ENCODE assay signal across 9 cellular contexts in the genomic region with DNA sequence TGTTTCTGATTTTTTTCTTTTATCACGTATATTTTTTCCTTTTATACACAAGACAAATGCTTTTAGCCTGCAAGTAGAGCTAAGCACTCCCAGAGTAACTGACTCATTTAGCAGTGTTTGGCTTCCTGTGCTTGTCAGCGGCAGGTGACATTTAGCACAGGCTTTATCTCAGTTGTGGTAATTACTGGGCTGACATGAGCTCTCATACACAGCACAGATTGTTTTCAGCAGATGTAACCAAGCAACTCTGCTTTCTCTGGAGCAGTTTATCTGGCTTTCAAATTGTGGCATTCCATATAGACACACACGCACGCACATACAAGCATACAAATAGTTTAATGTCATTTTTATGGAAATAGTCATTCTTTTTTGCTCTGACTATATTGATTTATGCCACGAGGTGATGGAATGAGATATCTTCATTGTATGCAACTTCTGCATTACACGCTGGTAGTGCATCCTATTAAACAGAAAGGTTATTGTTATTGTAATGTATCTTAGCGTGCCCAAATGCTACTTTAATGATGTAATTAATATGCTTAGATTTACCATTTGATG.
A peak's percentile ranks its signal among the peaks of the same experiment; 100 is the strongest.
DNase-seq lines count a peak whose midpoint lies in the region; ATAC-seq, FAIRE-seq and TF ChIP-seq lines count a peak whose summit lies in the region.
"Had no signal": no experiment of that assay in that cellular context is flagged by ENCODE, and none has a peak within 500 bp of the region (broad histone marks: within the 10 kb centered on the region; RNA-seq: fewer than 3 reads in every experiment).

No MANE protein-coding gene starts in this region.

- FAIRE-seq in D721Med (lab: Jason Lieb, UNC) = peak; percentile 6

- no peaks in the 10 kb centered on the region for H3K27me3 ChIP-seq in WERI-Rb-1 (ENCODE audit: insufficient read depth, low read depth, severe bottlenecking)

- DNase-seq in D721Med (ENCODE audit: insufficient read length, low spot score) (no peak), NCI-H1930 (lab: John Stamatoyannopoulos, UW) (peak; percentile 11 to 17), astrocyte of the hippocampus (ENCODE audit: low read depth, low spot score) (peak; percentile 82), left kidney (ENCODE audit: low read depth, low spot score) (peak; percentile 84), RWPE1 (ENCODE audit: low spot score) (no peak), GM13976 (ENCODE audit: low spot score) (no peak), WERI-Rb-1 (no peak)
- DNase-seq: activated naive CD4-positive, alpha-beta T cell treated with anti-CD3 and anti-CD28 coated beads, Interleukin-2, amount 50 U/mL, for 16 hours had no signal

- no peaks in the 10 kb centered on the region for H3K9me3 ChIP-seq in WERI-Rb-1 (ENCODE audit: severe bottlenecking)

- H3K36me3 ChIP-seq in WERI-Rb-1 = no peaks in the 10 kb centered on the region

- POLR2A ChIA-PET in RWPE1 (lab: Yijun Ruan, JAX; ENCODE audit: low non-redundant PET) = no interaction called here

- H3K4me3 ChIP-seq in WERI-Rb-1 (ENCODE audit: low read depth, low read length) = no peak overlapping the region

- CTCF ChIA-PET in RWPE1 (lab: Yijun Ruan, JAX) = interaction anchor here (0.5 to 0.7 kb wide), 3 partner anchors 31 to 460 kb away, joined by 3 read pairs; no protein-coding TSS in a partner anchor

- in situ Hi-C loops in GM13976 (cut with MboI; ENCODE audit: low sequenced_read_pairs, unreplicated experiment) = no loop called here

- H3K27ac ChIP-seq in RWPE1 (no peak overlapping the region), WERI-Rb-1 (no peak overlapping the region)

- no peak for TF ChIP-seq CTCF in D721Med (IDR thresholded peaks at IDR 0.05; ENCODE audit: insufficient read depth, missing control alignments)
- no peak for TF ChIP-seq CTCF in RWPE1 (conservative IDR thresholded peaks at IDR 0.05; ENCODE audit: low read depth)
- no peak for TF ChIP-seq CTCF in GM13976 (IDR thresholded peaks at IDR 0.05; ENCODE audit: borderline replicate concordance, control extremely low read depth, extremely low read depth, insufficient read depth, missing control alignments)
- no peak for TF ChIP-seq CTCF in WERI-Rb-1 (IDR thresholded peaks at IDR 0.05; ENCODE audit: low read depth, low read length)

- ATAC-seq in HG03460 (IDR thresholded peaks at IDR 0.05; ENCODE audit: unreplicated experiment) = no peak

Comparison
In these comparisons a context has a peak if more than half of its experiments do, and no peak if none do; other contexts are left out.
1. DNase-seq: peak in NCI-H1930 (2 of 2), astrocyte of the hippocampus (single experiment) and left kidney (single experiment); none in D721Med (single experiment), RWPE1 (single experiment), GM13976 (single experiment) and WERI-Rb-1 (single experiment).